Comparison of ENCODE assay signal across 16 cellular contexts in genomic region chr11:86510674-86511073, GRCh38.
A peak's percentile ranks its signal among the peaks of the same experiment; 100 is the strongest.
DNase-seq lines count a peak whose midpoint lies in the region; ATAC-seq and TF ChIP-seq lines count a peak whose summit lies in the region.
"Had no signal": no experiment of that assay in that cellular context is flagged by ENCODE, and none has a peak within 500 bp of the region (broad histone marks: within the 10 kb centered on the region; RNA-seq: fewer than 3 reads in every experiment).

No MANE protein-coding gene starts in this region.

- no peaks in the 10 kb centered on the region for H4K20me1 ChIP-seq in hepatocyte (ENCODE audit: insufficient read depth, poor library complexity, severe bottlenecking)

- H2BK5ac ChIP-seq in mesenchymal stem cell (ENCODE audit: low read depth, low read length, poor library complexity, severe bottlenecking): no peak overlapping the region

- no peak for TF ChIP-seq POLR2A in breast epithelium (IDR thresholded peaks at IDR 0.05)
- TF ChIP-seq POLR2A in transverse colon (IDR thresholded peaks at IDR 0.05): no peak

- in situ Hi-C loops in transverse colon (cut with MboI; ENCODE audit: low pct_ligation_motif_present in 1 of 4, low pct_unique_long_range_greater_than_20kb in 1 of 4, low sequenced_read_pairs in 3 of 4): no loop called here

- no peaks in the 10 kb centered on the region for H3K27me3 ChIP-seq in breast epithelium
- no peaks in the 10 kb centered on the region for H3K27me3 ChIP-seq in adipocyte (replicated peaks; ENCODE audit: control insufficient read depth, insufficient read depth, low read length)
- no peaks in the 10 kb centered on the region for H3K27me3 ChIP-seq in hepatocyte
- H3K27me3 ChIP-seq in transverse colon: no peaks in the 10 kb centered on the region
- H3K27me3 ChIP-seq in mesenchymal stem cell (ENCODE audit: control insufficient read depth in 1 of 2, insufficient read depth in 1 of 2, low read length in 2 of 2): no peaks in the 10 kb centered on the region
- H3K27me3 ChIP-seq: BE2C had no signal

- H3K23ac ChIP-seq in mesenchymal stem cell (ENCODE audit: low read length in 2 of 2): no peak overlapping the region

- H2AFZ ChIP-seq in hepatocyte (no peak overlapping the region), mesenchymal stem cell (ENCODE audit: low read depth, low read length) (no peak overlapping the region)

- H2BK15ac ChIP-seq in mesenchymal stem cell (ENCODE audit: low read depth, poor library complexity, severe bottlenecking): no peak overlapping the region

- H2BK12ac ChIP-seq in mesenchymal stem cell (ENCODE audit: low read length in 2 of 2): peak overlapping the region in 1 of 2 experiments; percentile 42

- POLR2A ChIA-PET in MCF 10A (lab: Yijun Ruan, JAX): no interaction called here

- no peaks in the 10 kb centered on the region for H3K9me2 ChIP-seq in hepatocyte (replicated peaks; ENCODE audit: insufficient read depth)

- H3K9me3 Mint-ChIP-seq in MCF 10A (ENCODE audit: unreplicated experiment): no peaks in the 10 kb centered on the region
- H3K9me3 Mint-ChIP-seq: CD4-positive, alpha-beta memory T cell; IgD-negative memory B cell had no signal

- no peaks in the 10 kb centered on the region for H3K9me3 ChIP-seq in breast epithelium
- peaks cover 3% of the 10 kb centered on the region for H3K9me3 ChIP-seq in adipocyte (ENCODE audit: control insufficient read depth, low read length)
- H3K9me3 ChIP-seq in hepatocyte (ENCODE audit: low read depth): no peaks in the 10 kb centered on the region
- H3K9me3 ChIP-seq in transverse colon: no peaks in the 10 kb centered on the region
- peaks cover 4% of the 10 kb centered on the region for H3K9me3 ChIP-seq in mesenchymal stem cell (ENCODE audit: control insufficient read depth, low read length)
- H3K9me3 ChIP-seq: BE2C had no signal

- H3K14ac ChIP-seq in mesenchymal stem cell (ENCODE audit: low read length in 2 of 2): no peak overlapping the region

- TF ChIP-seq EP300 in transverse colon (IDR thresholded peaks at IDR 0.05; ENCODE audit: low read depth): no peak

- H3K4me2 ChIP-seq in hepatocyte (no peak overlapping the region), mesenchymal stem cell (ENCODE audit: low read length, poor library complexity, severe bottlenecking) (no peak overlapping the region)

- H3K79me1 ChIP-seq in mesenchymal stem cell (replicated peaks; ENCODE audit: low read length, poor library complexity, severe bottlenecking): no peaks in the 10 kb centered on the region

- no peak for DNase-seq in MCF 10A (ENCODE audit: unreplicated experiment)
- DNase-seq in breast epithelium (ENCODE audit: low spot score in 2 of 2): no peak
- no peak for DNase-seq in adipocyte (ENCODE audit: low read depth)
- no peak for DNase-seq in hepatocyte (ENCODE audit: low spot score)
- no peak for DNase-seq in transverse colon
- no peak for DNase-seq in dermis blood vessel endothelial cell
- no peak for DNase-seq in mesenchymal stem cell
- DNase-seq: BE2C; CD4-positive, alpha-beta memory T cell; GF-D8; NCI-H146; NCI-H2081 treated with DMSO at 0.1 percent for 48 hours; NCI-H2227 treated with DMSO at 0.1 percent for 48 hours; NCI-H524 treated with DMSO at 0.1 percent for 48 hours had no signal

- H3K27ac ChIP-seq in breast epithelium: no peak overlapping the region
- H3K27ac ChIP-seq in hepatocyte: peak overlapping the region; percentile 93
- peak overlapping the region; percentile 75 to 81 (median 78) for H3K27ac ChIP-seq in transverse colon
- H3K27ac ChIP-seq in mesenchymal stem cell (ENCODE audit: low read length, poor library complexity, severe bottlenecking): no peak overlapping the region

- no peak overlapping the region for H4K91ac ChIP-seq in mesenchymal stem cell (ENCODE audit: low read length)

- intact Hi-C loops in MCF 10A (cut with micrococcal nuclease) (loop anchor here (5.0 kb wide), 1 partner anchor 67 kb away; no protein-coding TSS in a partner anchor), breast epithelium (cut with DNase I; ENCODE audit: low total_unique reads) (no loop called here), transverse colon (cut with DNase I; ENCODE audit: low total_unique reads) (no loop called here)

- CTCF ChIA-PET in MCF 10A (lab: Yijun Ruan, JAX): no interaction called here

- H3K4me3 Mint-ChIP-seq in MCF 10A (ENCODE audit: unreplicated experiment): no peak overlapping the region
- H3K4me3 Mint-ChIP-seq: CD4-positive, alpha-beta memory T cell; IgD-negative memory B cell had no signal

- H3K4me1 ChIP-seq in breast epithelium (no peaks in the 10 kb centered on the region), adipocyte (ENCODE audit: control insufficient read depth, insufficient read depth, low read length) (peaks cover 45% of the 10 kb centered on the region), hepatocyte (ENCODE audit: insufficient read depth) (peaks cover 47% of the 10 kb centered on the region), transverse colon (peaks cover 0 to 56% (median 34%) of the 10 kb centered on the region in 4 donors), mesenchymal stem cell (ENCODE audit: control insufficient read depth, insufficient read depth, low read depth, low read length) (peaks cover 5% of the 10 kb centered on the region)
- H3K4me1 ChIP-seq: BE2C had no signal

- H3K18ac ChIP-seq in mesenchymal stem cell (ENCODE audit: low read depth in 1 of 2, low read length in 2 of 2): no peak overlapping the region

- no peak overlapping the region for H3K4me3 ChIP-seq in breast epithelium
- H3K4me3 ChIP-seq in adipocyte (ENCODE audit: low read length): peak overlapping the region; percentile 25
- H3K4me3 ChIP-seq in hepatocyte: no peak overlapping the region
- H3K4me3 ChIP-seq in transverse colon: no peak overlapping the region
- peak overlapping the region in 1 of 2 experiments; percentile 6 for H3K4me3 ChIP-seq in mesenchymal stem cell (ENCODE audit: insufficient read depth in 1 of 2, low read depth in 1 of 2, low read length in 2 of 2)

- H4K8ac ChIP-seq in mesenchymal stem cell (ENCODE audit: low read length): no peak overlapping the region

- no peaks in the 10 kb centered on the region for H3K79me2 ChIP-seq in hepatocyte

- H3K4ac ChIP-seq in mesenchymal stem cell (ENCODE audit: low read depth in 1 of 2, low read length in 2 of 2): no peak overlapping the region

- 80% methylated on average over 3 of the region's 3 CpGs for WGBS in hepatocyte (ENCODE audit: low lambda C conversion rate, missing lambda C conversion rate)
- WGBS in transverse colon (ENCODE audit: low coverage in 1 of 2), 2 donors: 32 to 56% methylated on average over 3 of the region's 3 CpGs
- 91% methylated on average over 3 of the region's 3 CpGs for WGBS in mesenchymal stem cell

- no peaks in the 10 kb centered on the region for H3K36me3 ChIP-seq in breast epithelium
- peaks cover 11% of the 10 kb centered on the region for H3K36me3 ChIP-seq in adipocyte (ENCODE audit: control insufficient read depth, insufficient read depth, low read length, severe bottlenecking)
- H3K36me3 ChIP-seq in hepatocyte (replicated peaks; ENCODE audit: insufficient read depth, low read depth): no peaks in the 10 kb centered on the region
- no peaks in the 10 kb centered on the region for H3K36me3 ChIP-seq in transverse colon
- H3K36me3 ChIP-seq in mesenchymal stem cell (ENCODE audit: control insufficient read depth in 1 of 2, insufficient read depth in 2 of 2, low read depth in 1 of 2, low read length in 2 of 2): no peaks in the 10 kb centered on the region
- H3K36me3 ChIP-seq: BE2C had no signal

- H2BK120ac ChIP-seq in mesenchymal stem cell (ENCODE audit: low read depth, low read length): no peak overlapping the region

- TF ChIP-seq CTCF in MCF 10A (IDR thresholded peaks at IDR 0.05; ENCODE audit: unreplicated experiment): no peak
- TF ChIP-seq CTCF in breast epithelium (IDR thresholded peaks at IDR 0.05): no peak
- no peak for TF ChIP-seq CTCF in hepatocyte (IDR thresholded peaks at IDR 0.05; ENCODE audit: poor library complexity)
- no peak for TF ChIP-seq CTCF in transverse colon (IDR thresholded peaks at IDR 0.05)

- no peak for ATAC-seq in GM18868 (IDR thresholded peaks at IDR 0.05; ENCODE audit: unreplicated experiment)

- H3K27me3 Mint-ChIP-seq in MCF 10A (ENCODE audit: insufficient read depth, unreplicated experiment): no peaks in the 10 kb centered on the region
- H3K27me3 Mint-ChIP-seq: CD4-positive, alpha-beta memory T cell; IgD-negative memory B cell had no signal

- H3K36me3 Mint-ChIP-seq in MCF 10A (ENCODE audit: insufficient read depth, unreplicated experiment): no peaks in the 10 kb centered on the region
- H3K36me3 Mint-ChIP-seq: CD4-positive, alpha-beta memory T cell; IgD-negative memory B cell had no signal

- no peak overlapping the region for H2AK5ac ChIP-seq in mesenchymal stem cell (ENCODE audit: low read length, severe bottlenecking)

- peaks cover 5% of the 10 kb centered on the region for H3K4me1 Mint-ChIP-seq in MCF 10A (ENCODE audit: insufficient read depth, unreplicated experiment)
- H3K4me1 Mint-ChIP-seq: CD4-positive, alpha-beta memory T cell had no signal

- BruUV-seq in MCF 10A (replicated peaks; lab: Mats Ljungman, UMichigan): TSS peak; percentile 91

- H3K9ac ChIP-seq in adipocyte (ENCODE audit: low read length): peak overlapping the region; percentile 47
- H3K9ac ChIP-seq in mesenchymal stem cell (ENCODE audit: low read length): no peak overlapping the region

- no peak overlapping the region for H3K27ac Mint-ChIP-seq in MCF 10A (ENCODE audit: low read depth, unreplicated experiment)
- H3K27ac Mint-ChIP-seq: CD4-positive, alpha-beta memory T cell; IgD-negative memory B cell had no signal

Comparison
In these comparisons a context has a peak if more than half of its experiments do, and no peak if none do; other contexts are left out.
1. H3K27ac ChIP-seq: peak in hepatocyte (single experiment) and transverse colon (4 of 4); none in breast epithelium (0 of 2) and mesenchymal stem cell (single experiment).